11 cellular contexts compared by ENCODE assay signal in the genomic region with DNA sequence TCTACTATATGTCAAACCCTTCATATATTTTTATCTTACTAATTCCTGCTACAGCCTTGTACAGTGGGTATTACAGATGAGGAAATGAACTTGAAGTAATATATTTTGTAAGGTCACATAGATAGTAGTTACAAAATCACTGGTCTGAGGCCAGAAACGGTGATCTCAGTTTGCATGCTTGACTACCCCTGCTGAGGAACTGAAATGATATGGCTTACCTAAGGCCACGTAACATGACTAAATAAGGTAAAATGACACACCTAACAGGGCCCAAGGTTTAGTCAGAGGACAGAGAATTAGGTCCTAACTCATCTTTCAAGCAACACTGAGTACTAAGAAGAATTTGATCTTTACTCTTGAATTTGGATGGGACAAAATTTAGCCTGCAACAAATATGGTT. TPM values are rescaled to one million over a fixed set of nuclear protein-coding genes. Genes with fewer than 3 reads are reported as not detected.
DNase-seq lines count a peak whose midpoint lies in the region; ATAC-seq, FAIRE-seq and TF ChIP-seq lines count a peak whose summit lies in the region.
"Had no signal": no experiment of that assay in that cellular context is flagged by ENCODE, and none has a peak within 500 bp of the region (broad histone marks: within the 10 kb centered on the region; RNA-seq: fewer than 3 reads in every experiment).

No MANE protein-coding gene starts in this region.

- H3K9me3 Mint-ChIP-seq in endothelial cell (ENCODE audit: unreplicated experiment), result no peaks in the 10 kb centered on the region

- no peak overlapping the region for H3K27ac Mint-ChIP-seq in endothelial cell (ENCODE audit: unreplicated experiment)

- no peaks in the 10 kb centered on the region for H3K36me3 Mint-ChIP-seq in endothelial cell (ENCODE audit: low read depth, unreplicated experiment)

- no peaks in the 10 kb centered on the region for H3K36me3 ChIP-seq in bronchial epithelial cell (ENCODE audit: control insufficient read depth, insufficient read depth, low read length)
- H3K36me3 ChIP-seq: uterus had no signal

- FAIRE-seq in bronchial epithelial cell (lab: Jason Lieb, UNC), result no peak

- DNase-seq in bronchial epithelial cell (ENCODE audit: low read depth) (peak; percentile 60), posterior vena cava (ENCODE audit: low spot score) (no peak), left cardiac atrium (no peak), endothelial cell (ENCODE audit: low spot score) (no peak)
- DNase-seq in activated CD4-positive, alpha-beta T cell treated with anti-CD3 and anti-CD28 coated beads for 1 hour, result no peak
- DNase-seq: uterus had no signal

- no peak for TF ChIP-seq CTCF in bronchial epithelial cell (IDR thresholded peaks at IDR 0.05; ENCODE audit: insufficient read depth, low read length, severe bottlenecking)
- TF ChIP-seq CTCF in endothelial cell (IDR thresholded peaks at IDR 0.05; ENCODE audit: unreplicated experiment), result no peak

- intact Hi-C loops in posterior vena cava (cut with DNase I) (no loop called here), left cardiac atrium (cut with DNase I) (loop anchor here in 1 of 2 donors (10.0 kb wide), 1 partner anchor 100 kb away; no protein-coding TSS in a partner anchor)

- H3K27me3 Mint-ChIP-seq in endothelial cell (ENCODE audit: unreplicated experiment), result no peaks in the 10 kb centered on the region

- H3K4me1 Mint-ChIP-seq in endothelial cell (ENCODE audit: unreplicated experiment), result no peaks in the 10 kb centered on the region

- no peaks in the 10 kb centered on the region for H3K27me3 ChIP-seq in bronchial epithelial cell (ENCODE audit: control insufficient read depth, insufficient read depth, low read length)
- H3K27me3 ChIP-seq: esophagus muscularis mucosa, uterus had no signal

- H3K4me3 Mint-ChIP-seq in endothelial cell (ENCODE audit: unreplicated experiment), result no peak overlapping the region

- H3K4me3 ChIP-seq in bronchial epithelial cell (ENCODE audit: low read depth, low read length), result no peak overlapping the region
- H3K4me3 ChIP-seq: esophagus muscularis mucosa, uterus had no signal

- ATAC-seq in GM18499 (IDR thresholded peaks at IDR 0.05; ENCODE audit: insufficient read depth, unreplicated experiment) (peak; percentile 33), GM21526 (IDR thresholded peaks at IDR 0.05; ENCODE audit: low FRiP score, unreplicated experiment) (peak; percentile 36), HG03520 (IDR thresholded peaks at IDR 0.05; ENCODE audit: unreplicated experiment) (peak; percentile 23), left cardiac atrium (no peak)
- ATAC-seq: SK-N-SH treated with all-trans-retinoic acid at 6 μM for 48 hours had no signal

RNA-seq across cellular contexts. Expression of gene COMMD8, which starts 1.5 kb away (rescaled TPM):
- 29.2 and 33.4 TPM in 2 replicates for total RNA-seq in bronchial epithelial cell
- 10 to 100 TPM; 16.7 to 19.1 TPM for total RNA-seq in posterior vena cava
- total RNA-seq in left cardiac atrium, result 10 to 100 TPM; 14.2 to 15.3 TPM
- 8.5 TPM for total RNA-seq in endothelial cell (ENCODE audit: unreplicated experiment)

RNA-seq across cellular contexts. Expression of gene ATP10D, which starts 20.1 kb away (rescaled TPM):
- total RNA-seq in bronchial epithelial cell, result 20.0 and 25.5 TPM in 2 replicates
- total RNA-seq in posterior vena cava, result 10 to 100 TPM; 25.3 to 26.3 TPM
- total RNA-seq in left cardiac atrium, result 10 to 100 TPM; 11.3 to 14.1 TPM
- 9.3 TPM for total RNA-seq in endothelial cell (ENCODE audit: unreplicated experiment)

Comparison
In these comparisons a context has a peak if more than half of its experiments do, and no peak if none do; other contexts are left out.
1. ATAC-seq: peak in GM18499 (single experiment), GM21526 (single experiment) and HG03520 (single experiment); none in left cardiac atrium (0 of 2).